Comparison of ENCODE assay signal across 15 cellular contexts in the genomic region with DNA sequence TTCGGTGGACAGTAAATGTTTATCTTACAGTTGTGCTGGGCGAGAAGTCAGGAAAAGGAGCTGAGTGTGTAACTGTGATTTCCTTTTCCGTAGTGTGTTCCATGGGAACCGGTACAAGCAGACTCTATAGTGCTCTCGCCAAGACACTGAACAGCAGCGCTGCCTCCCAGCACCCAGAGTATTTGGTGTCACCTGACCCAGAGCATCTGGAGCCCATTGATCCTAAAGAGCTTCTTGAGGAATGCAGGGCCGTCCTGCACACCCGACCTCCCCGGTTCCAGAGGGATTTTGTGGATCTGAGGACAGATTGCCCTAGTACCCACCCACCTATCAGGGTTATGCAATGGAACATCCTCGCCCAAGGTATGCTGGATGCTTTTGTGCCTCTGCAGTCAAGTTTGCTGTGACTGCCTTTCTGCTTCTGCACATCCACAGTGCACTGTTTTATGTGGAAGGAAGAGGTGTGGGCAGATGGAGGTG. TPM values are rescaled to one million over a fixed set of nuclear protein-coding genes. Genes with fewer than 3 reads are reported as not detected.
DNase-seq lines count a peak whose midpoint lies in the region; FAIRE-seq and TF ChIP-seq lines count a peak whose summit lies in the region.
"Had no signal": no experiment of that assay in that cellular context is flagged by ENCODE, and none has a peak within 500 bp of the region (broad histone marks: within the 10 kb centered on the region; RNA-seq: fewer than 3 reads in every experiment).

No MANE protein-coding gene starts in this region.

- no peak overlapping the region for H3K4me3 ChIP-seq in left ventricle myocardium inferior
- H3K4me3 ChIP-seq: spleen, thyroid gland had no signal

- TF ChIP-seq POLR2A in GM12892 (IDR thresholded peaks at IDR 0.05; ENCODE audit: low read depth, low read length) = no peak

- no peaks in the 10 kb centered on the region for H3K27me3 ChIP-seq in left ventricle myocardium inferior (ENCODE audit: low read depth)
- H3K27me3 ChIP-seq: spleen, thyroid gland had no signal

- H3K36me3 ChIP-seq in left ventricle myocardium inferior = peaks cover 28% of the 10 kb centered on the region

- FAIRE-seq in GM12892 (lab: Jason Lieb, UNC) = no peak
- FAIRE-seq: HTR-8/SVneo had no signal

- H3K27ac ChIP-seq in left ventricle myocardium inferior (replicated peaks) = peak overlapping the region; percentile 24

- intact Hi-C loops in left ventricle myocardium inferior (cut with micrococcal nuclease) = no loop called here

- H3K4me1 ChIP-seq in left ventricle myocardium inferior = peaks cover 17% of the 10 kb centered on the region
- H3K4me1 ChIP-seq: thyroid gland had no signal

- TF ChIP-seq CTCF in left ventricle myocardium inferior (IDR thresholded peaks at IDR 0.05; ENCODE audit: borderline replicate concordance) = no peak

- no peaks in the 10 kb centered on the region for H3K9me3 ChIP-seq in left ventricle myocardium inferior (replicated peaks)
- H3K9me3 ChIP-seq: spleen, thyroid gland had no signal

- DNase-seq in Ammon's horn (ENCODE audit: low spot score) (peak; percentile 31), amniotic epithelial cell (ENCODE audit: low read depth) (peak; percentile 7), left ventricle myocardium inferior (no peak), occipital lobe (lab: John Stamatoyannopoulos, UW) (peak; percentile 58), mesenteric fat pad (ENCODE audit: low spot score) (no peak), GM12892 (ENCODE audit: insufficient read length) (no peak), NCI-H187 (lab: John Stamatoyannopoulos, UW) (no peak)
- DNase-seq in stimulated activated CD4-positive, alpha-beta T cell treated with anti-CD3 and anti-CD28 coated beads, Interleukin-2, amount 100 ng/mL, for 48 hours = no peak
- DNase-seq: activated T-cell treated with anti-CD3 and anti-CD28 coated beads for 4 hours, DMS53, islet precursor cell, natural killer cell, spleen, thyroid gland had no signal

RNA-seq across cellular contexts. Expression of a gene that starts 27.4 kb away (rescaled TPM):
- total RNA-seq in left ventricle myocardium inferior = 8.4 TPM
- 30.6 TPM for total RNA-seq in occipital lobe
- 28.6 TPM for total RNA-seq in mesenteric fat pad
- polyA plus RNA-seq in GM12892 (2012; ENCODE audit: missing spikeins) = 7.2 TPM

Comparison
In these comparisons a context has a peak if more than half of its experiments do, and no peak if none do; other contexts are left out.
1. DNase-seq: peak in Ammon's horn (single experiment), amniotic epithelial cell (single experiment) and occipital lobe (single experiment); none in left ventricle myocardium inferior (single experiment), mesenteric fat pad (single experiment), stimulated activated CD4-positive, alpha-beta T cell treated with anti-CD3 and anti-CD28 coated beads, Interleukin-2, amount 100 ng/mL, for 48 hours (0 of 2), GM12892 (single experiment) and NCI-H187 (0 of 2).